Comparison of ENCODE assay signal across 34 cellular contexts in the genomic region with DNA sequence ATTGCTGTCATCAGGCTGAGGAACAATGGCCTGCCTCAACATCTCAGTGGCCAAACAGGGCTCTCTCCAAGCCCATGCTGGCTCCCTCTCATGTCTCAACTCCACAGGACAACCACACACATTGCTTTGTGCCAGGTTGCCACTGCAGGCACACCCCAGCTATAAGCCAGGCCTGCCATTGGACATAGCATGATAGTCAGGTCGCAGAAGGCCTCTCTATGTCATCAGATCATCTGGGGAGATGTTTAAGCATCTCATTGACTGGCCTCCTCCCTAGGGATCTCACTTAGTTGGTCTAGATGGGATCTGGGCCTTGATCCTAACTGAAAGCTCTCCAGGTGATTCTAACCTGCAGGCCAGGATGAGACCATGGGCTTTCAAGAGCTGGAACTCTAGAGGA.
"Had no signal": no experiment of that assay in that cellular context is flagged by ENCODE, and none has a peak within 500 bp of the region (broad histone marks: within the 10 kb centered on the region; RNA-seq: fewer than 3 reads in every experiment).

No MANE protein-coding gene starts in this region.

- H3K27me3 ChIP-seq: brain microvascular endothelial cell, colonic mucosa, dorsolateral prefrontal cortex, esophagus squamous epithelium had no signal

- H3K9me3 ChIP-seq: colonic mucosa, esophagus squamous epithelium, gastroesophageal sphincter, heart right ventricle had no signal

- DNase-seq: activated B cell treated with CpG ODN at 0.5 μM for 24 hours; activated CD4-positive, alpha-beta T cell treated with anti-CD3 and anti-CD28 coated beads for 48 hours; activated CD4-positive, alpha-beta T cell treated with anti-CD3 and anti-CD28 coated beads, Interleukin-2, amount 50 U/mL, for 1 hour; activated CD4-positive, alpha-beta T cell treated with anti-CD3 and anti-CD28 coated beads, Interleukin-2, amount 50 U/mL, for 48 hours; activated CD8-positive, alpha-beta T cell treated with anti-CD3 and anti-CD28 coated beads for 36 hours; activated gamma-delta T cell treated with Interleukin-2 at 50 U/mL for 16 hours; activated naive CD4-positive, alpha-beta T cell treated with anti-CD3 and anti-CD28 coated beads, Interleukin-2, amount 50 U/mL, for 16 hours; activated naive CD4-positive, alpha-beta T cell treated with Interleukin-2 at 50 U/mL for 16 hours; activated T-cell treated with anti-CD3 and anti-CD28 coated beads, Interleukin-2, amount 50 U/mL, for 1 hour; activated T-cell treated with anti-CD3 and anti-CD28 coated beads, Interleukin-2, amount 50 U/mL, for 48 hours; amniotic stem cell; anterior cingulate cortex; brain microvascular endothelial cell; central memory CD4-positive, alpha-beta T cell; cerebellar nuclear complex; colonic mucosa; dorsolateral prefrontal cortex; effector memory CD4-positive, alpha-beta T cell; erythroblast; esophagus squamous epithelium; foreskin melanocyte; heart right ventricle; T-helper 1 cell; T-helper 17 cell; T1000; WERI-Rb-1 had no signal

- ATAC-seq: activated CD4-positive, CD25-positive, alpha-beta regulatory T cell treated with anti-CD3 and anti-CD28 coated beads, Interleukin-2, amount 50 U/mL, for 24 hours; activated CD8-positive, alpha-beta T cell treated with anti-CD3 and anti-CD28 coated beads for 36 hours; gastroesophageal sphincter; heart right ventricle; T-helper 17 cell had no signal

- H3K27ac Mint-ChIP-seq: activated B cell treated with CpG ODN at 0.5 μM for 24 hours; activated CD8-positive, alpha-beta T cell treated with anti-CD3 and anti-CD28 coated beads for 36 hours; activated naive CD8-positive, alpha-beta T cell; activated T-helper 1 cell treated with anti-CD3 and anti-CD28 coated beads, Interleukin-12 subunit alpha, Interleukin-12 subunit beta, Interleukin-2, Interleukin-4 antibody, amounts not matched to agents 30 ng/mL and 10 ng/mL and 1 ng/mL, durations not matched to agents 14 hours and 24 hours and 36 hours; activated T-helper 2 cell treated with anti-CD3 and anti-CD28 coated beads, Interferon-gamma antibody, Interleukin-2, Interleukin-4, amounts not matched to agents 10 μg/mL and 5 μg/mL and 100 μg/mL, durations not matched to agents 14 hours and 24 hours and 36 hours; dendritic cell treated with granulocyte-macrophage colony-stimulating factor and Interleukin-4, amounts not matched to agents 40 ng/mL and 50 ng/mL, for 4 days; T-helper 17 cell; T-helper 2 cell treated with Interferon-gamma antibody and Interleukin-4, amounts not matched to agents 5 μg/mL and 100 μg/mL, for 36 hours had no signal

- H3K4me3 Mint-ChIP-seq: activated B cell treated with CpG ODN at 0.5 μM for 24 hours; activated CD8-positive, alpha-beta T cell treated with anti-CD3 and anti-CD28 coated beads for 36 hours; activated naive CD8-positive, alpha-beta T cell; activated T-helper 1 cell treated with anti-CD3 and anti-CD28 coated beads, Interleukin-12 subunit alpha, Interleukin-12 subunit beta, Interleukin-2, Interleukin-4 antibody, amounts not matched to agents 30 ng/mL and 10 ng/mL and 1 ng/mL, durations not matched to agents 14 hours and 24 hours and 36 hours; dendritic cell treated with granulocyte-macrophage colony-stimulating factor and Interleukin-4, amounts not matched to agents 40 ng/mL and 50 ng/mL, for 4 days; T-helper 17 cell; T-helper 2 cell treated with Interferon-gamma antibody and Interleukin-4, amounts not matched to agents 5 μg/mL and 100 μg/mL, for 36 hours had no signal

- H3K27ac ChIP-seq: brain microvascular endothelial cell, colonic mucosa, dorsolateral prefrontal cortex, esophagus squamous epithelium, gastroesophageal sphincter, heart right ventricle, WERI-Rb-1 had no signal

- H3K36me3 Mint-ChIP-seq: activated naive CD8-positive, alpha-beta T cell had no signal

- H3K4me1 Mint-ChIP-seq: activated B cell treated with CpG ODN at 0.5 μM for 24 hours, T-helper 17 cell had no signal

- H3K27me3 Mint-ChIP-seq: activated CD8-positive, alpha-beta T cell treated with anti-CD3 and anti-CD28 coated beads for 36 hours; activated naive CD8-positive, alpha-beta T cell; dendritic cell treated with granulocyte-macrophage colony-stimulating factor and Interleukin-4, amounts not matched to agents 40 ng/mL and 50 ng/mL, for 4 days; T-helper 17 cell had no signal

- H3K9me3 Mint-ChIP-seq: activated B cell treated with CpG ODN at 0.5 μM for 24 hours; activated CD8-positive, alpha-beta T cell treated with anti-CD3 and anti-CD28 coated beads for 36 hours; activated T-helper 1 cell treated with anti-CD3 and anti-CD28 coated beads, Interleukin-12 subunit alpha, Interleukin-12 subunit beta, Interleukin-2, Interleukin-4 antibody, amounts not matched to agents 30 ng/mL and 10 ng/mL and 1 ng/mL, durations not matched to agents 14 hours and 24 hours and 36 hours; activated T-helper 2 cell treated with anti-CD3 and anti-CD28 coated beads, Interferon-gamma antibody, Interleukin-2, Interleukin-4, amounts not matched to agents 10 μg/mL and 5 μg/mL and 100 μg/mL, durations not matched to agents 14 hours and 24 hours and 36 hours; dendritic cell treated with granulocyte-macrophage colony-stimulating factor and Interleukin-4, amounts not matched to agents 40 ng/mL and 50 ng/mL, for 4 days; T-helper 2 cell treated with Interferon-gamma antibody and Interleukin-4, amounts not matched to agents 5 μg/mL and 100 μg/mL, for 36 hours had no signal

- H3K36me3 ChIP-seq: brain microvascular endothelial cell, colonic mucosa, esophagus squamous epithelium, gastroesophageal sphincter, heart right ventricle, WERI-Rb-1 had no signal

- H3K4me1 ChIP-seq: colonic mucosa, esophagus squamous epithelium, gastroesophageal sphincter, heart right ventricle had no signal

- FAIRE-seq: astrocyte had no signal

- H3K4me3 ChIP-seq: colonic mucosa, dorsolateral prefrontal cortex, esophagus squamous epithelium, gastroesophageal sphincter, heart right ventricle had no signal
